11 cellular contexts compared by ENCODE assay signal in the genomic region with DNA sequence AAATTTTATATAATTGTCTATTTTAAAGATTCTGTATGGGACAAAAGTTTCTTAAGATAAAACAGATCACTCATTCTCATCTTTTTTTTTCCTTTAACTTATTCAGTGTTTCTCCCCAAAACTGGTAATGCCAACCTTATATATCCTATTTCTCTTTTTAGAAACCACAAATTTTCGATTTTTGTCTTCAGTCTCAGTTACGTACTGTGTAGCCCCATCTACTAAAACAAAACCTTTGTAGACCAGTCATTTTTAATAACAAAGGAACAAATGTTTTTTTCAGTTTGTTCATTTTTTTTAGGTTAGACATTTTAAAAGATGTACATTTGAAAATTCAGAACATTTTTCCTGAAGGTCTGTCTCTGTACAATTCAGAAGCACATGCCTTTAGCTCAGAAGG. TPM values are rescaled to one million over a fixed set of nuclear protein-coding genes. Genes with fewer than 3 reads are reported as not detected.
DNase-seq lines count a peak whose midpoint lies in the region; ATAC-seq, FAIRE-seq and TF ChIP-seq lines count a peak whose summit lies in the region.
"Had no signal": no experiment of that assay in that cellular context is flagged by ENCODE, and none has a peak within 500 bp of the region (broad histone marks: within the 10 kb centered on the region; RNA-seq: fewer than 3 reads in every experiment).

No MANE protein-coding gene starts in this region.

- H3K4me1 Mint-ChIP-seq in activated T-cell treated with anti-CD3 and anti-CD28 coated beads, Interleukin-2, amount 50 U/mL, for 24 hours (ENCODE audit: low read depth): peaks cover 43% of the 10 kb centered on the region
- peaks cover 32% of the 10 kb centered on the region for H3K4me1 Mint-ChIP-seq in stimulated activated memory B cell treated with anti-CD40 and anti-IgM and Interleukin-4, amounts not matched to agents 10 μg/mL and 1 μg/mL and 100 μg/mL, for 72 hours

- peaks cover 13% of the 10 kb centered on the region for H3K4me1 ChIP-seq in HepG2 (ENCODE audit: insufficient read depth, low read length)

- no peak overlapping the region for H3K9ac ChIP-seq in HepG2 (ENCODE audit: insufficient read depth, low read depth, low read length)

- in situ Hi-C loops in HepG2 (cut with HindIII; ENCODE audit: extremely low pct_ligation_motif_present, low pct_unique_long_range_greater_than_20kb): no loop called here

- no peak for TF ChIP-seq POLR2A in HepG2 (IDR thresholded peaks at IDR 0.05; ENCODE audit: insufficient read depth in 1 of 2, low read depth in 2 of 2, low read length in 2 of 2)

- no peaks in the 10 kb centered on the region for H3K27me3 ChIP-seq in HepG2 (ENCODE audit: control insufficient read depth in 1 of 2, insufficient read depth in 2 of 2, low read length in 2 of 2)

- no peaks in the 10 kb centered on the region for H4K20me1 ChIP-seq in HepG2 (ENCODE audit: insufficient read depth, low read length)

- H3K79me2 ChIP-seq in HepG2 (ENCODE audit: insufficient read depth, low read length): no peaks in the 10 kb centered on the region

- FAIRE-seq in HepG2 (lab: Jason Lieb, UNC): no peak

- CTCF ChIA-PET in HepG2 (lab: Yijun Ruan, JAX; ENCODE audit: low intra/inter-chr PET ratio, low total read pairs): no interaction called here

- POLR2A ChIA-PET in HepG2 (lab: Yijun Ruan, JAX): no interaction called here

- H3K27ac Mint-ChIP-seq in activated T-cell treated with anti-CD3 and anti-CD28 coated beads, Interleukin-2, amount 50 U/mL, for 24 hours: peak overlapping the region; percentile 96
- H3K27ac Mint-ChIP-seq in stimulated activated memory B cell treated with anti-CD40 and anti-IgM and Interleukin-4, amounts not matched to agents 10 μg/mL and 1 μg/mL and 100 μg/mL, for 72 hours: peak overlapping the region; percentile 98
- H3K27ac Mint-ChIP-seq: activated naive CD8-positive, alpha-beta T cell treated with anti-CD3 and anti-CD28 coated beads, Interleukin-2, amount 10 ng/mL, durations not matched to agents 7 days and 5 days had no signal

- H2AFZ ChIP-seq in HepG2 (ENCODE audit: low read length): no peak overlapping the region

- no TSS peak for BruUV-seq in HepG2 (replicated peaks; lab: Mats Ljungman, UMichigan)

- H3K36me3 Mint-ChIP-seq in activated T-cell treated with anti-CD3 and anti-CD28 coated beads, Interleukin-2, amount 50 U/mL, for 24 hours (ENCODE audit: low read depth): peaks cover 15% of the 10 kb centered on the region
- H3K36me3 Mint-ChIP-seq in stimulated activated memory B cell treated with anti-CD40 and anti-IgM and Interleukin-4, amounts not matched to agents 10 μg/mL and 1 μg/mL and 100 μg/mL, for 72 hours: peaks cover 15% of the 10 kb centered on the region

- H3K4me3 Mint-ChIP-seq in activated T-cell treated with anti-CD3 and anti-CD28 coated beads, Interleukin-2, amount 50 U/mL, for 24 hours: peak overlapping the region; percentile 49
- H3K4me3 Mint-ChIP-seq in stimulated activated memory B cell treated with anti-CD40 and anti-IgM and Interleukin-4, amounts not matched to agents 10 μg/mL and 1 μg/mL and 100 μg/mL, for 72 hours: peak overlapping the region; percentile 46
- H3K4me3 Mint-ChIP-seq: activated naive CD8-positive, alpha-beta T cell treated with anti-CD3 and anti-CD28 coated beads, Interleukin-2, amount 10 ng/mL, durations not matched to agents 7 days and 5 days had no signal

- no peak for TF ChIP-seq CTCF in HepG2 (CRISPR knock-in tag; IDR thresholded peaks at IDR 0.05)

- peaks cover 0 to 2% of the 10 kb centered on the region in 2 experiments; a peak in 1 of 5 replicates for H3K36me3 ChIP-seq in HepG2 (replicated peaks in 1 of 2; ENCODE audit: control insufficient read depth in 1 of 2, insufficient read depth in 2 of 2, low read length in 2 of 2)

- no peaks in the 10 kb centered on the region for H3K27me3 Mint-ChIP-seq in activated T-cell treated with anti-CD3 and anti-CD28 coated beads, Interleukin-2, amount 50 U/mL, for 24 hours
- H3K27me3 Mint-ChIP-seq in stimulated activated memory B cell treated with anti-CD40 and anti-IgM and Interleukin-4, amounts not matched to agents 10 μg/mL and 1 μg/mL and 100 μg/mL, for 72 hours: no peaks in the 10 kb centered on the region
- H3K27me3 Mint-ChIP-seq: activated naive CD8-positive, alpha-beta T cell treated with anti-CD3 and anti-CD28 coated beads, Interleukin-2, amount 10 ng/mL, durations not matched to agents 7 days and 5 days had no signal

- no peaks in the 10 kb centered on the region for H3K9me3 Mint-ChIP-seq in activated T-cell treated with anti-CD3 and anti-CD28 coated beads, Interleukin-2, amount 50 U/mL, for 24 hours
- H3K9me3 Mint-ChIP-seq in stimulated activated memory B cell treated with anti-CD40 and anti-IgM and Interleukin-4, amounts not matched to agents 10 μg/mL and 1 μg/mL and 100 μg/mL, for 72 hours: no peaks in the 10 kb centered on the region
- H3K9me3 Mint-ChIP-seq: activated naive CD8-positive, alpha-beta T cell treated with anti-CD3 and anti-CD28 coated beads, Interleukin-2, amount 10 ng/mL, durations not matched to agents 7 days and 5 days had no signal

- no peak overlapping the region for H3K4me2 ChIP-seq in HepG2 (ENCODE audit: low read depth, low read length)

- TF ChIP-seq EP300 in HepG2 (IDR thresholded peaks at IDR 0.05; ENCODE audit: low read depth in 2 of 2, low read length in 2 of 2) (no peak), HepG2 (CRISPR knock-in tag; IDR thresholded peaks at IDR 0.05; ENCODE audit: borderline replicate concordance) (no peak)

- no peak overlapping the region for H3K27ac ChIP-seq in HepG2 (ENCODE audit: extremely low read length, insufficient read depth, low read length)

- ATAC-seq in HG02571 (IDR thresholded peaks at IDR 0.05; ENCODE audit: unreplicated experiment) (peak; percentile 67), HepG2 (no peak)
- ATAC-seq in stimulated activated memory B cell treated with anti-CD40 and anti-IgM and Interleukin-4, amounts not matched to agents 10 μg/mL and 1 μg/mL and 100 μg/mL, for 72 hours: peak; percentile 77
- ATAC-seq: left cardiac atrium had no signal

- no peaks in the 10 kb centered on the region for H3K9me3 ChIP-seq in HepG2 (ENCODE audit: low read length)

- DNase-seq in activated T-cell treated with anti-CD3 and anti-CD28 coated beads, Interleukin-2, amount 50 U/mL, for 24 hours: no peak
- DNase-seq in activated T-cell treated with anti-CD3 and anti-CD28 coated beads, Interleukin-2, amount 50 U/mL, for 1 hour: no peak
- peak; percentile 57 for DNase-seq in MV-4-11 (lab: John Stamatoyannopoulos, UW)
- DNase-seq in HepG2 (ENCODE audit: low spot score): no peak
- DNase-seq in NCI-H345 (lab: John Stamatoyannopoulos, UW): no peak
- no peak for DNase-seq in NCI-H2171 (lab: John Stamatoyannopoulos, UW)
- DNase-seq: activated naive CD8-positive, alpha-beta T cell treated with anti-CD3 and anti-CD28 coated beads, Interleukin-2, amount 10 ng/mL, durations not matched to agents 7 days and 5 days; left cardiac atrium; NCI-H2081 had no signal

- no peak overlapping the region for H3K4me3 ChIP-seq in HepG2 (replicated peaks in 1 of 3; ENCODE audit: insufficient read depth in 1 of 3, low read depth in 2 of 3, low read length in 3 of 3)

- 79% methylated on average over 2 of the region's 2 CpGs for WGBS in HepG2 (ENCODE audit: low lambda C conversion rate)

- no peak for TF ChIP-seq RAD21 in HepG2 (CRISPR knock-in tag; IDR thresholded peaks at IDR 0.05)

- intact Hi-C loops in HepG2 (cut with micrococcal nuclease; ENCODE audit: unreplicated experiment): no loop called here

RNA-seq across cellular contexts. Expression of a gene that starts 18.2 kb away (rescaled TPM):
- 8.3 and 10.7 TPM in 2 replicates for total RNA-seq in HepG2 (2016; rRNA removed; fragmentation: Illumina TruSeq; extraction: Trizol)
- total RNA-seq in HepG2 (2016; cell fraction: cytosol; rRNA removed; fragmentation: Illumina TruSeq; extraction: Trizol; ENCODE audit: low read depth): 1.8 and 1.9 TPM in 2 replicates
- 8.5 and 12.1 TPM in 2 replicates for total RNA-seq in HepG2 (2016; cell fraction: insoluble cytoplasmic fraction; rRNA removed; fragmentation: Illumina TruSeq; extraction: Trizol)
- 7.8 and 8.3 TPM in 2 replicates for total RNA-seq in HepG2 (2016; cell fraction: membrane; rRNA removed; fragmentation: Illumina TruSeq; extraction: Trizol)
- total RNA-seq in HepG2 (2016; cell fraction: nucleus; rRNA removed; fragmentation: Illumina TruSeq; extraction: Trizol): 8.6 and 9.7 TPM in 2 replicates
- 6.6 and 7.0 TPM in 2 replicates for polyA plus RNA-seq in HepG2 (2011; rRNA removed)
- 5.3 and 6.7 TPM in 2 replicates for polyA plus RNA-seq in HepG2 (2011; cell fraction: cytosol; rRNA removed)
- polyA plus RNA-seq in HepG2 (2011; cell fraction: nucleus; rRNA removed): 6.4 and 7.7 TPM in 2 replicates
- 14.1 and 14.8 TPM in 2 replicates for polyA plus RNA-seq in HepG2 (2012)
- polyA plus RNA-seq in HepG2 (2016; cell fraction: cytosol; fragmentation: Illumina TruSeq; extraction: Trizol; ENCODE audit: low read depth): 2.5 and 2.9 TPM in 2 replicates
- polyA plus RNA-seq in HepG2 (2016; cell fraction: insoluble cytoplasmic fraction; fragmentation: Illumina TruSeq; extraction: Trizol; ENCODE audit: low read depth): 18.3 and 20.9 TPM in 2 replicates
- 7.0 and 8.6 TPM in 2 replicates for polyA plus RNA-seq in HepG2 (2016; cell fraction: membrane; fragmentation: Illumina TruSeq; extraction: Trizol; ENCODE audit: low read depth)
- polyA plus RNA-seq in HepG2 (2016; cell fraction: nucleus; fragmentation: Illumina TruSeq; extraction: Trizol; ENCODE audit: insufficient read depth, low read depth): 17.9 and 18.6 TPM in 2 replicates
- polyA minus RNA-seq in HepG2 (2011; rRNA and poly(A)+ RNA removed; ENCODE audit: low replicate concordance): 5.1 and 5.4 TPM in 2 replicates
- polyA minus RNA-seq in HepG2 (2011; cell fraction: cytosol; rRNA and poly(A)+ RNA removed): 5.6 and 6.3 TPM in 2 replicates
- polyA minus RNA-seq in HepG2 (2011; cell fraction: nucleus; rRNA and poly(A)+ RNA removed): 4.8 and 7.0 TPM in 2 replicates

RNA-seq across cellular contexts. Expression of a gene that starts 51.2 kb away (rescaled TPM):
- 13.3 and 13.5 TPM in 2 replicates for total RNA-seq in HepG2 (2016; rRNA removed; fragmentation: Illumina TruSeq; extraction: Trizol)
- total RNA-seq in HepG2 (2016; cell fraction: cytosol; rRNA removed; fragmentation: Illumina TruSeq; extraction: Trizol; ENCODE audit: low read depth): 9.9 and 11.6 TPM in 2 replicates
- total RNA-seq in HepG2 (2016; cell fraction: insoluble cytoplasmic fraction; rRNA removed; fragmentation: Illumina TruSeq; extraction: Trizol): 8.1 and 12.8 TPM in 2 replicates
- total RNA-seq in HepG2 (2016; cell fraction: membrane; rRNA removed; fragmentation: Illumina TruSeq; extraction: Trizol): 5.7 and 7.0 TPM in 2 replicates
- total RNA-seq in HepG2 (2016; cell fraction: nucleus; rRNA removed; fragmentation: Illumina TruSeq; extraction: Trizol): 4.1 and 4.2 TPM in 2 replicates
- 0.84 and 1.4 TPM in 2 replicates for polyA plus RNA-seq in HepG2 (2011; rRNA removed)
- polyA plus RNA-seq in HepG2 (2011; cell fraction: cytosol; rRNA removed): 0.39 and 1.00 TPM in 2 replicates
- 1.2 and 1.3 TPM in 2 replicates for polyA plus RNA-seq in HepG2 (2011; cell fraction: nucleus; rRNA removed)
- 1.6 and 2.2 TPM in 2 replicates for polyA plus RNA-seq in HepG2 (2012)
- polyA plus RNA-seq in HepG2 (2016; cell fraction: cytosol; fragmentation: Illumina TruSeq; extraction: Trizol; ENCODE audit: low read depth): 4.1 and 4.3 TPM in 2 replicates
- 7.8 and 8.3 TPM in 2 replicates for polyA plus RNA-seq in HepG2 (2016; cell fraction: insoluble cytoplasmic fraction; fragmentation: Illumina TruSeq; extraction: Trizol; ENCODE audit: low read depth)
- polyA plus RNA-seq in HepG2 (2016; cell fraction: membrane; fragmentation: Illumina TruSeq; extraction: Trizol; ENCODE audit: low read depth): 2.7 and 3.2 TPM in 2 replicates
- 4.2 and 6.6 TPM in 2 replicates for polyA plus RNA-seq in HepG2 (2016; cell fraction: nucleus; fragmentation: Illumina TruSeq; extraction: Trizol; ENCODE audit: insufficient read depth, low read depth)
- polyA minus RNA-seq in HepG2 (2011; rRNA and poly(A)+ RNA removed; ENCODE audit: low replicate concordance): 0.48 and 1.7 TPM in 2 replicates
- 1.8 and 2.4 TPM in 2 replicates for polyA minus RNA-seq in HepG2 (2011; cell fraction: cytosol; rRNA and poly(A)+ RNA removed)
- polyA minus RNA-seq in HepG2 (2011; cell fraction: nucleus; rRNA and poly(A)+ RNA removed): 1.4 and 1.9 TPM in 2 replicates
